Comparison of ENCODE assay signal across 1 cellular context in genomic region chr1:116292929-116293725, GRCh38.
A peak's percentile ranks its signal among the peaks of the same experiment; 100 is the strongest.
TF ChIP-seq lines count a peak whose summit lies in the region.

No MANE protein-coding gene starts in this region.

TF ChIP-seq in K562, 482 proteins besides CTCF, POLR2A, EP300 and RAD21 (continued from another document):
- 0 out of 2 replicates have a peak, but pooled peaks have one; percentile 3 for TF ChIP-seq CBFA2T3 (IDR thresholded peaks at IDR 0.05)
